In genomic region chr11:625636-626319, GRCh38 we compare ENCODE assay signal across 35 cellular contexts. TPM values are rescaled to one million over a fixed set of nuclear protein-coding genes. Genes with fewer than 3 reads are reported as not detected.
DNase-seq lines count a peak whose midpoint lies in the region; ATAC-seq and TF ChIP-seq lines count a peak whose summit lies in the region.
"Had no signal": no experiment of that assay in that cellular context is flagged by ENCODE, and none has a peak within 500 bp of the region (broad histone marks: within the 10 kb centered on the region; RNA-seq: fewer than 3 reads in every experiment).

No MANE protein-coding gene starts in this region.

- H3K9me3 ChIP-seq in colonic mucosa (no peaks in the 10 kb centered on the region), mucosa of descending colon (no peaks in the 10 kb centered on the region)
- H3K9me3 ChIP-seq: gastroesophageal sphincter, lower lobe of right lung, MG63, SJCRH30, suprapubic skin had no signal

- intact Hi-C loops in Right ventricle myocardium inferior (cut with DNase I) (loop anchor here (5.0 kb wide), 1 partner anchor 68 kb away; no protein-coding TSS in a partner anchor), cardiac septum (cut with DNase I) (no loop called here), colonic mucosa (cut with DNase I) (no loop called here), mucosa of descending colon (cut with DNase I, micrococcal nuclease) (no loop called here)

- H3K4me3 ChIP-seq in colonic mucosa = no peak overlapping the region
- H3K4me3 ChIP-seq in mucosa of descending colon = no peak overlapping the region
- H3K4me3 ChIP-seq: dorsolateral prefrontal cortex, gastroesophageal sphincter, lower lobe of right lung, MG63, SJCRH30, skin epidermis, suprapubic skin had no signal

- peaks cover 13% of the 10 kb centered on the region for H3K4me1 ChIP-seq in colonic mucosa
- peaks cover 14% of the 10 kb centered on the region for H3K4me1 ChIP-seq in mucosa of descending colon (ENCODE audit: low read depth)
- H3K4me1 ChIP-seq: lower lobe of right lung had no signal

- peak overlapping the region; percentile 90 for H3K27ac ChIP-seq in colonic mucosa
- H3K27ac ChIP-seq: dorsolateral prefrontal cortex, gastroesophageal sphincter, KMS-11, lower lobe of right lung, SJCRH30, skin epidermis, suprapubic skin, VCaP had no signal

- H3K9ac ChIP-seq in colonic mucosa (ENCODE audit: low read depth in 2 of 2, low read length in 2 of 2) = peak overlapping the region; percentile 53 to 89
- H3K9ac ChIP-seq: KMS-11 had no signal

- H3K36me3 ChIP-seq in colonic mucosa (no peaks in the 10 kb centered on the region), mucosa of descending colon (ENCODE audit: low read depth) (no peaks in the 10 kb centered on the region)
- H3K36me3 ChIP-seq: lower lobe of right lung, SJCRH30, suprapubic skin had no signal

- DNase-seq in Right ventricle myocardium inferior (ENCODE audit: missing footprints) (peak; percentile 43), cardiac septum (ENCODE audit: low spot score) (no peak), colonic mucosa (peak; percentile 70), mucosa of descending colon (peak; percentile 55 to 70 (median 63)), NCI-H2227 treated with DMSO at 0.1 percent for 48 hours (lab: John Stamatoyannopoulos, UW) (no peak), DMS114 treated with DMSO at 0.1 percent for 48 hours (lab: John Stamatoyannopoulos, UW; ENCODE audit: unreplicated experiment) (no peak), amygdala (lab: John Stamatoyannopoulos, UW) (no peak), dedifferentiated amniotic fluid mesenchymal stem cell (ENCODE audit: extremely low spot score) (no peak)
- DNase-seq: activated CD4-positive, alpha-beta T cell treated with anti-CD3 and anti-CD28 coated beads, Interleukin-2, amount 10 ng/mL, durations not matched to agents 7 days and 5 days; activated gamma-delta T cell; activated naive CD8-positive, alpha-beta T cell treated with anti-CD3 and anti-CD28 coated beads for 36 hours; activated T-cell treated with anti-CD3 and anti-CD28 coated beads, Interleukin-2, amount 50 U/mL, for 4 hours; dorsolateral prefrontal cortex; HCEC 1CT; MG63; NCI-H2029; NCI-H526 treated with DMSO at 0.1 percent for 48 hours; stimulated activated CD4-positive, alpha-beta T cell treated with anti-CD3 and anti-CD28 coated beads, Interleukin-1b, Interleukin-23, amount 100 ng/mL, for 48 hours; stimulated activated naive CD4-positive, alpha-beta T cell treated with Interleukin-2 at 50 U/mL for 16 hours; SW 1271; T-helper 9 cell had no signal

- TF ChIP-seq CTCF in colonic mucosa (IDR thresholded peaks at IDR 0.05) = no peak
- no peak for TF ChIP-seq CTCF in mucosa of descending colon (IDR thresholded peaks at IDR 0.05)

- H3K27me3 ChIP-seq in colonic mucosa = no peaks in the 10 kb centered on the region
- H3K27me3 ChIP-seq: MG63, SJCRH30 had no signal

- ATAC-seq in Right ventricle myocardium inferior (no peak), mucosa of descending colon (peak; percentile 38)
- ATAC-seq: activated T-cell treated with anti-CD3 and anti-CD28 coated beads, Interleukin-2, amount 50 U/mL, for 4 hours; gastroesophageal sphincter; lower lobe of right lung had no signal

RNA-seq across cellular contexts. Expression of gene CDHR5, which starts 1.0 kb away (rescaled TPM):
- not detected for total RNA-seq in Right ventricle myocardium inferior
- total RNA-seq in cardiac septum = not detected
- 100 to 1,000 TPM; 140 to 310 TPM for total RNA-seq in colonic mucosa
- total RNA-seq in mucosa of descending colon = 100 to 1,000 TPM; 195 to 549 (median 316) TPM
- total RNA-seq: activated CD4-positive, alpha-beta T cell treated with anti-CD3 and anti-CD28 coated beads, Interleukin-2, amount 10 ng/mL, durations not matched to agents 7 days and 5 days; activated naive CD8-positive, alpha-beta T cell treated with anti-CD3 and anti-CD28 coated beads for 36 hours; activated T-cell treated with anti-CD3 and anti-CD28 coated beads, Interleukin-2, amount 50 U/mL, for 4 hours; CD4-positive, alpha-beta memory T cell; dorsolateral prefrontal cortex; endothelial cell of umbilical vein; fibroblast of lung; gastroesophageal sphincter; lower lobe of right lung; osteocyte; SJCRH30; ureter had no signal

RNA-seq across cellular contexts. Expression of gene SCT, which starts 1.2 kb away (rescaled TPM):
- total RNA-seq in Right ventricle myocardium inferior = not detected
- total RNA-seq in cardiac septum = not detected
- 1 to 10 TPM; 1.1 to 3.2 TPM for total RNA-seq in colonic mucosa
- 1 to 10 TPM in 2 of 3 donors, not detected in 1; 1.0 TPM for total RNA-seq in mucosa of descending colon
- total RNA-seq: activated CD4-positive, alpha-beta T cell treated with anti-CD3 and anti-CD28 coated beads, Interleukin-2, amount 10 ng/mL, durations not matched to agents 7 days and 5 days; activated naive CD8-positive, alpha-beta T cell treated with anti-CD3 and anti-CD28 coated beads for 36 hours; activated T-cell treated with anti-CD3 and anti-CD28 coated beads, Interleukin-2, amount 50 U/mL, for 4 hours; CD4-positive, alpha-beta memory T cell; endothelial cell of umbilical vein; fibroblast of lung; gastroesophageal sphincter; lower lobe of right lung; mononuclear cell; osteocyte; renal cortical epithelial cell; SJCRH30; suprapubic skin; ureter had no signal

RNA-seq across cellular contexts. Expression of gene IRF7, which starts 10.0 kb away (rescaled TPM):
- total RNA-seq in Right ventricle myocardium inferior (13.2 TPM), cardiac septum (9.7 TPM), colonic mucosa (10 to 100 TPM; 22.1 to 25.6 TPM), mucosa of descending colon (10 to 100 TPM; 26.9 to 36.1 (median 27.8) TPM)

RNA-seq across cellular contexts. Expression of gene DRD4, which starts 11.3 kb away (rescaled TPM):
- total RNA-seq in Right ventricle myocardium inferior (0.16 TPM), cardiac septum (0.81 TPM), colonic mucosa (under 1 TPM; 0.69 to 0.79 TPM), mucosa of descending colon (1 to 10 TPM; 1.2 to 2.4 (median 1.8) TPM)
- total RNA-seq: SJCRH30 had no signal

RNA-seq across cellular contexts. Expression of gene PHRF1, which starts 49.5 kb away (rescaled TPM):
- 16.6 TPM for total RNA-seq in Right ventricle myocardium inferior
- total RNA-seq in cardiac septum = 20.9 TPM
- total RNA-seq in colonic mucosa = 10 to 100 TPM; 29.4 to 41.9 TPM
- 10 to 100 TPM; 35.0 to 40.2 (median 35.0) TPM for total RNA-seq in mucosa of descending colon

Comparison
In these comparisons a context has a peak if more than half of its experiments do, and no peak if none do; other contexts are left out.
1. DNase-seq: peak in Right ventricle myocardium inferior (single experiment), colonic mucosa (single experiment) and mucosa of descending colon (3 of 3); none in cardiac septum (single experiment), NCI-H2227 treated with DMSO at 0.1 percent for 48 hours (single experiment), DMS114 treated with DMSO at 0.1 percent for 48 hours (single experiment), amygdala (0 of 56) and dedifferentiated amniotic fluid mesenchymal stem cell (single experiment).
2. RNA of gene CDHR5, which starts 1.0 kb away (total RNA-seq): 195 to 549 TPM in mucosa of descending colon and 140 to 310 TPM in colonic mucosa; not detected in Right ventricle myocardium inferior (single experiment) and not detected in cardiac septum (single experiment); every median in the first group is over 100 times any median in the second.